1 cellular context compared by ENCODE assay signal in genomic region chr2:46428911-46429436, GRCh38.
TF ChIP-seq lines count a peak whose summit lies in the region.

No MANE protein-coding gene starts in this region.

TF ChIP-seq in K562, 482 proteins besides CTCF, POLR2A, EP300 and RAD21 (continued from another document and continues in another):
- TF ChIP-seq ETS1 (conservative IDR thresholded peaks at IDR 0.05; ENCODE audit: control insufficient read depth, low read depth, low read length), result no peak
- TF ChIP-seq MYC (IDR thresholded peaks at IDR 0.05; ENCODE audit: low read depth, low read length), result peak; percentile 82
- TF ChIP-seq MYC (CRISPR knock-in tag; IDR thresholded peaks at IDR 0.05; ENCODE audit: borderline replicate concordance, low read depth), result no peak
- TF ChIP-seq ZNF232 (CRISPR knock-in tag; IDR thresholded peaks at IDR 0.05), result no peak
- TF ChIP-seq CEBPB (tag; IDR thresholded peaks at IDR 0.05), result peak; percentile 86
- no peak for TF ChIP-seq HIVEP1 (CRISPR knock-in tag; IDR thresholded peaks at IDR 0.05)
- TF ChIP-seq MBD2 (IDR thresholded peaks at IDR 0.05; ENCODE audit: borderline replicate concordance, low read depth), result peak; percentile 39; the same call in 1 of the 2 replicates
- no peak for TF ChIP-seq FOXJ2 (tag; IDR thresholded peaks at IDR 0.05)
- no peak for TF ChIP-seq SRF (CRISPR knock-in tag; IDR thresholded peaks at IDR 0.05)
- TF ChIP-seq NR0B1 (IDR thresholded peaks at IDR 0.05; ENCODE audit: partially characterized antibody), result no peak
- no peak for TF ChIP-seq NCOA4 (IDR thresholded peaks at IDR 0.05; ENCODE audit: partially characterized antibody)
- TF ChIP-seq HNRNPK (IDR thresholded peaks at IDR 0.05; ENCODE audit: low read depth, low read length, poor library complexity, severe bottlenecking), result no peak
- no peak for TF ChIP-seq TCF3 (CRISPR knock-in tag; IDR thresholded peaks at IDR 0.05)
- TF ChIP-seq SRSF7 (optimal IDR thresholded peaks at IDR 0.05; ENCODE audit: low read depth, low read length), result no peak
- TF ChIP-seq ZBTB9 (CRISPR knock-in tag; IDR thresholded peaks at IDR 0.05), result peak; percentile 98
- no peak for TF ChIP-seq ZFPM2 (CRISPR knock-in tag; IDR thresholded peaks at IDR 0.05)
- TF ChIP-seq ZNF174 (CRISPR knock-in tag; IDR thresholded peaks at IDR 0.05), result no peak
- peak; percentile 81 for TF ChIP-seq BRD9 (IDR thresholded peaks at IDR 0.05; ENCODE audit: low read depth, partially characterized antibody)
- TF ChIP-seq ZNF239 (CRISPR knock-in tag; IDR thresholded peaks at IDR 0.05), result no peak
- no peak for TF ChIP-seq XRCC4 (IDR thresholded peaks at IDR 0.05; ENCODE audit: extremely low read depth, insufficient read depth, insufficient read length)
- TF ChIP-seq KLF13 (tag; IDR thresholded peaks at IDR 0.05; ENCODE audit: borderline replicate concordance, low read depth), result no peak
- no peak for TF ChIP-seq ARHGAP35 (IDR thresholded peaks at IDR 0.05; ENCODE audit: partially characterized antibody)
- no peak for TF ChIP-seq FIP1L1 (IDR thresholded peaks at IDR 0.05; ENCODE audit: low read depth, low read length, poor library complexity, severe bottlenecking)
- no peak for TF ChIP-seq ZBTB43 (CRISPR knock-in tag; IDR thresholded peaks at IDR 0.05)
- TF ChIP-seq ARID3A (IDR thresholded peaks at IDR 0.05; ENCODE audit: borderline replicate concordance, low read depth, low read length), result no peak
- TF ChIP-seq MLLT1 (IDR thresholded peaks at IDR 0.05), result no peak
- TF ChIP-seq PRDM10 (IDR thresholded peaks at IDR 0.05; ENCODE audit: partially characterized antibody), result peak; percentile 85
- TF ChIP-seq ZNF644 (tag; IDR thresholded peaks at IDR 0.05; ENCODE audit: low read depth), result no peak
- TF ChIP-seq CAMTA2 (CRISPR knock-in tag; conservative IDR thresholded peaks at IDR 0.05), result no peak
- no peak for TF ChIP-seq NR2F6 (CRISPR knock-in tag; IDR thresholded peaks at IDR 0.05)
- peak; percentile 79; the same call in 1 of the 2 replicates for TF ChIP-seq TARDBP (IDR thresholded peaks at IDR 0.05)
- TF ChIP-seq YY1 (IDR thresholded peaks at IDR 0.05; ENCODE audit: borderline replicate concordance in 1 of 3, control insufficient read depth in 1 of 3, extremely low read depth in 1 of 3, insufficient read depth in 3 of 3, insufficient read length in 1 of 3, insufficient replicate concordance in 2 of 3, low read depth in 1 of 3, low read length in 2 of 3), result peak; percentile 48 to 94 (median 89)
- TF ChIP-seq TGIF2 (CRISPR knock-in tag; IDR thresholded peaks at IDR 0.05), result no peak
- TF ChIP-seq RUNX1 (IDR thresholded peaks at IDR 0.05; ENCODE audit: low read depth), result no peak
- TF ChIP-seq ZNF121 (CRISPR knock-in tag; conservative IDR thresholded peaks at IDR 0.05), result no peak
- TF ChIP-seq ESRRB (CRISPR knock-in tag; IDR thresholded peaks at IDR 0.05; ENCODE audit: borderline replicate concordance), result no peak
- TF ChIP-seq MYNN (IDR thresholded peaks at IDR 0.05), result peak; percentile 67; the same call in 1 of the 2 replicates
- no peak for TF ChIP-seq MYNN (CRISPR knock-in tag; IDR thresholded peaks at IDR 0.05)
- TF ChIP-seq, protein P1, sequence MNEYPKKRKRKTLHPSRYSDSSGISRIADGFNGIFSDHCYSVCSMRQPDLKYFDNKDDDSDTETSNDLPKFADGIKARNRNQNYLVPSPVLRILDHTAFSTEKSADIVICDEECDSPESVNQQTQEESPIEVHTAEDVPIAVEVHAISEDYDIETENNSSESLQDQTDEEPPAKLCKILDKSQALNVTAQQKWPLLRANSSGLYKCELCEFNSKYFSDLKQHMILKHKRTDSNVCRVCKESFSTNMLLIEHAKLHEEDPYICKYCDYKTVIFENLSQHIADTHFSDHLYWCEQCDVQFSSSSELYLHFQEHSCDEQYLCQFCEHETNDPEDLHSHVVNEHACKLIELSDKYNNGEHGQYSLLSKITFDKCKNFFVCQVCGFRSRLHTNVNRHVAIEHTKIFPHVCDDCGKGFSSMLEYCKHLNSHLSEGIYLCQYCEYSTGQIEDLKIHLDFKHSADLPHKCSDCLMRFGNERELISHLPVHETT (CRISPR knock-in tag; conservative IDR thresholded peaks at IDR 0.05 in 1 of 2, IDR thresholded peaks at IDR 0.05 in 1 of 2), result no peak
- TF ChIP-seq TCFL5 (CRISPR knock-in tag; conservative IDR thresholded peaks at IDR 0.05), result no peak
- TF ChIP-seq, protein P2, sequence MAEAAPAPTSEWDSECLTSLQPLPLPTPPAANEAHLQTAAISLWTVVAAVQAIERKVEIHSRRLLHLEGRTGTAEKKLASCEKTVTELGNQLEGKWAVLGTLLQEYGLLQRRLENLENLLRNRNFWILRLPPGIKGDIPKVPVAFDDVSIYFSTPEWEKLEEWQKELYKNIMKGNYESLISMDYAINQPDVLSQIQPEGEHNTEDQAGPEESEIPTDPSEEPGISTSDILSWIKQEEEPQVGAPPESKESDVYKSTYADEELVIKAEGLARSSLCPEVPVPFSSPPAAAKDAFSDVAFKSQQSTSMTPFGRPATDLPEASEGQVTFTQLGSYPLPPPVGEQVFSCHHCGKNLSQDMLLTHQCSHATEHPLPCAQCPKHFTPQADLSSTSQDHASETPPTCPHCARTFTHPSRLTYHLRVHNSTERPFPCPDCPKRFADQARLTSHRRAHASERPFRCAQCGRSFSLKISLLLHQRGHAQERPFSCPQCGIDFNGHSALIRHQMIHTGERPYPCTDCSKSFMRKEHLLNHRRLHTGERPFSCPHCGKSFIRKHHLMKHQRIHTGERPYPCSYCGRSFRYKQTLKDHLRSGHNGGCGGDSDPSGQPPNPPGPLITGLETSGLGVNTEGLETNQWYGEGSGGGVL (CRISPR knock-in tag; IDR thresholded peaks at IDR 0.05), result no peak
- TF ChIP-seq, protein P3, sequence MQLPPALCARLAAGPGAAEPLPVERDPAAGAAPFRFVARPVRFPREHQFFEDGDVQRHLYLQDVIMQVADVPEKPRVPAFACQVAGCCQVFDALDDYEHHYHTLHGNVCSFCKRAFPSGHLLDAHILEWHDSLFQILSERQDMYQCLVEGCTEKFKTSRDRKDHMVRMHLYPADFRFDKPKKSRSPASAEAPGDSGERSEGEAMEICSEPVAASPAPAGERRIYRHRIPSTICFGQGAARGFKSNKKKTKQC (CRISPR knock-in tag; IDR thresholded peaks at IDR 0.05), result no peak
- TF ChIP-seq JUNB (CRISPR knock-in tag; conservative IDR thresholded peaks at IDR 0.05), result no peak
- TF ChIP-seq NR1H2 (CRISPR knock-in tag; IDR thresholded peaks at IDR 0.05), result no peak
- TF ChIP-seq, protein P4, sequence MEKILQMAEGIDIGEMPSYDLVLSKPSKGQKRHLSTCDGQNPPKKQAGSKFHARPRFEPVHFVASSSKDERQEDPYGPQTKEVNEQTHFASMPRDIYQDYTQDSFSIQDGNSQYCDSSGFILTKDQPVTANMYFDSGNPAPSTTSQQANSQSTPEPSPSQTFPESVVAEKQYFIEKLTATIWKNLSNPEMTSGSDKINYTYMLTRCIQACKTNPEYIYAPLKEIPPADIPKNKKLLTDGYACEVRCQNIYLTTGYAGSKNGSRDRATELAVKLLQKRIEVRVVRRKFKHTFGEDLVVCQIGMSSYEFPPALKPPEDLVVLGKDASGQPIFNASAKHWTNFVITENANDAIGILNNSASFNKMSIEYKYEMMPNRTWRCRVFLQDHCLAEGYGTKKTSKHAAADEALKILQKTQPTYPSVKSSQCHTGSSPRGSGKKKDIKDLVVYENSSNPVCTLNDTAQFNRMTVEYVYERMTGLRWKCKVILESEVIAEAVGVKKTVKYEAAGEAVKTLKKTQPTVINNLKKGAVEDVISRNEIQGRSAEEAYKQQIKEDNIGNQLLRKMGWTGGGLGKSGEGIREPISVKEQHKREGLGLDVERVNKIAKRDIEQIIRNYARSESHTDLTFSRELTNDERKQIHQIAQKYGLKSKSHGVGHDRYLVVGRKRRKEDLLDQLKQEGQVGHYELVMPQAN (IDR thresholded peaks at IDR 0.05; ENCODE audit: borderline replicate concordance), result peak; percentile 7; the same call in 1 of the 2 replicates
- TF ChIP-seq KDM2B (CRISPR knock-in tag; IDR thresholded peaks at IDR 0.05), result no peak
- no peak for TF ChIP-seq MAFK (IDR thresholded peaks at IDR 0.05; ENCODE audit: low read length)
- TF ChIP-seq CBX5 (IDR thresholded peaks at IDR 0.05; ENCODE audit: borderline replicate concordance, low read depth), result no peak
- no peak for TF ChIP-seq HMG20A (CRISPR knock-in tag; conservative IDR thresholded peaks at IDR 0.05)
- no peak for TF ChIP-seq MCM3 (IDR thresholded peaks at IDR 0.05)
- TF ChIP-seq ZNF75A (CRISPR knock-in tag; IDR thresholded peaks at IDR 0.05), result no peak
